Comparison of ENCODE assay signal across 7 cellular contexts in the genomic region with DNA sequence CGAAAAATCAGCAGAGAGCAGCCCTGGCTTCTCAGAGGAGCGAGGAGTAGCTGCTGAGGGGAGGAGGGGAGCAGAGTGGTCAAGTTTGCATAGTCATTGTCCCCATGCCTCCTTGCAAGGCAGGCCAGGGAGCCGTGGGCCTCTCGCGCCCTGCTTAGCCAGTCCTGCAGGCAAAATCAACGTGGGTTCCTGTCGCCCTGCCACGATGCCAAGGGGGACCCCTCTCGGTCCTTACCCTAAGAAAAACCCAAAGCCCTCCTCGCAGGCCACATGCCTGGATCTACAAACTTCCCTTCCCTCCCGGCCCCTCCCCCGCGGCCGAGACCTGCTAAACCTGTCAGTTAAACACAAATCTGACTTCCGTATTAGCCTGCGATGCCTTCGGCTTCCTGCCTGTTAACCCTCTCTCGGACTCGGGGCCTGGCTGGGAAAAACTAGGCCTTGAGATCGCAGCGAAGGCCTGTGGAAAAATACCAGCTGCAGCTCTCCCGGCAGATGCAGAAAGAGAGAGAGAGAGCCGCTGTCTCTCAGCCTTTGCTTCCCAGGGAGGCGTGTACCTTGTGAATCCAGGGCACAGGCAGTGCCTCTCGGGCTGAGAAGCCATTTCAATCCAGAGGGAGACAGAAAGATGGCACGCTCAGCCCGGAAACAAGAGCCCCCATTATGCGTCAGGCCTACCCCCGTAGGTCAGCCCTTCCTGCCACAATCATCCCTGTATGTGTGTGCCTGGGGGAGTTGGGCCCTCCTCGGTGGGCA. TPM values are rescaled to one million over a fixed set of nuclear protein-coding genes. Genes with fewer than 3 reads are reported as not detected.
DNase-seq lines count a peak whose midpoint lies in the region; ATAC-seq and TF ChIP-seq lines count a peak whose summit lies in the region.

No MANE protein-coding gene starts in this region.

- TF ChIP-seq CTCF in lower leg skin (IDR thresholded peaks at IDR 0.05) = no peak

- TF ChIP-seq POLR2A in lower leg skin (IDR thresholded peaks at IDR 0.05) = no peak

- no peak overlapping the region for H3K4me3 ChIP-seq in lower leg skin (ENCODE audit: low read depth, poor library complexity, severe bottlenecking)

- peak; percentile 49 for DNase-seq in NCI-H2227 treated with DMSO at 0.1 percent for 48 hours (lab: John Stamatoyannopoulos, UW)
- DNase-seq in activated CD4-positive, alpha-beta T cell treated with anti-CD3 and anti-CD28 coated beads for 4 hours = peak; percentile 55
- peak; percentile 88 to 96 for DNase-seq in lower leg skin (ENCODE audit: low spot score in 2 of 2)
- peak; percentile 68 for DNase-seq in stimulated activated CD4-positive, alpha-beta T cell treated with anti-CD3 and anti-CD28 coated beads, Interleukin-4, amount 100 ng/mL, for 24 hours

- no peaks in the 10 kb centered on the region for H3K9me3 Mint-ChIP-seq in dendritic cell treated with granulocyte-macrophage colony-stimulating factor and Interleukin-4, amounts not matched to agents 40 ng/mL and 50 ng/mL, for 4 days

- intact Hi-C loops in dendritic cell treated with granulocyte-macrophage colony-stimulating factor and Interleukin-4, amounts not matched to agents 40 ng/mL and 50 ng/mL, for 4 days (cut with micrococcal nuclease) = loop anchor here (2.0 kb wide), 1 partner anchor 39 kb away; no protein-coding TSS in a partner anchor
- intact Hi-C loops in lower leg skin (cut with DNase I; ENCODE audit: low total_unique reads) = no loop called here

- 5 to 6% methylated on average over 30 of the region's 30 CpGs for WGBS in lower leg skin, 2 donors

- H3K27ac Mint-ChIP-seq in dendritic cell treated with granulocyte-macrophage colony-stimulating factor and Interleukin-4, amounts not matched to agents 40 ng/mL and 50 ng/mL, for 4 days = no peak overlapping the region

- ATAC-seq in GM18517 (IDR thresholded peaks at IDR 0.05; ENCODE audit: unreplicated experiment) (peak; percentile 53), HG03045 (IDR thresholded peaks at IDR 0.05; ENCODE audit: unreplicated experiment) (peak; percentile 52)

- H3K27me3 Mint-ChIP-seq in dendritic cell treated with granulocyte-macrophage colony-stimulating factor and Interleukin-4, amounts not matched to agents 40 ng/mL and 50 ng/mL, for 4 days = no peaks in the 10 kb centered on the region

- peak overlapping the region; percentile 61 for H3K4me3 Mint-ChIP-seq in dendritic cell treated with granulocyte-macrophage colony-stimulating factor and Interleukin-4, amounts not matched to agents 40 ng/mL and 50 ng/mL, for 4 days

- H3K36me3 Mint-ChIP-seq in dendritic cell treated with granulocyte-macrophage colony-stimulating factor and Interleukin-4, amounts not matched to agents 40 ng/mL and 50 ng/mL, for 4 days (ENCODE audit: low read depth) = peaks cover 20% of the 10 kb centered on the region

- H3K4me1 Mint-ChIP-seq in dendritic cell treated with granulocyte-macrophage colony-stimulating factor and Interleukin-4, amounts not matched to agents 40 ng/mL and 50 ng/mL, for 4 days (ENCODE audit: low read depth) = peaks cover 96% of the 10 kb centered on the region

RNA-seq across cellular contexts. Expression of a gene that starts 1.0 kb away (rescaled TPM):
- 10 to 100 TPM; 42.2 to 79.0 (median 65.4) TPM for total RNA-seq in lower leg skin
